ENCODE assay signal across 14 cellular contexts in the genomic region with DNA sequence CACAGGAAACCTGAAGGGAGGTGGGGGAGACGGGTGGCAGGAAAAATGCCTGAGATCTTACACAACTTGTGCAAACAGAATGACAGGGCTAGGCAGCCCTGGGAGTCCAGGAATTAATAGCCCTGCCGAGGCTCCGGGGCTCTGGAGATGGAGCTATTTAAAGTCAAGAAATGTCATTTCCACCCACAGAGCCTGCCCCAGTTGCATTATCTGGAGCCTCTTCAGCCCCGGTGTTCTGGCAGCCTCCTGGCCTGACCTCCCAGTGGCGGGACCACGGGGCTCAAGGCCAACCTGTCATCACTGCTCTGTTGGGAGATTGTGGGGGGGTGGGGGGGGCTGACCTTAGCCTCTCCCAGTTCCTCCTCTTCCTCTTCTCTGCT. TPM values are rescaled to one million over a fixed set of nuclear protein-coding genes. Genes with fewer than 3 reads are reported as not detected.
DNase-seq lines count a peak whose midpoint lies in the region; ATAC-seq and TF ChIP-seq lines count a peak whose summit lies in the region.
"Had no signal": no experiment of that assay in that cellular context is flagged by ENCODE, and none has a peak within 500 bp of the region (broad histone marks: within the 10 kb centered on the region; RNA-seq: fewer than 3 reads in every experiment).

No MANE protein-coding gene starts in this region.

- H3K9me3 Mint-ChIP-seq in naive thymus-derived CD4-positive, alpha-beta T cell, result no peaks in the 10 kb centered on the region
- H3K9me3 Mint-ChIP-seq: activated CD4-positive, alpha-beta T cell treated with anti-CD3 and anti-CD28 coated beads, Interleukin-2, amount 10 ng/mL, durations not matched to agents 24 days and 14 days had no signal

- H3K27me3 ChIP-seq in liver (ENCODE audit: control insufficient read depth in 4 of 4, insufficient read depth in 4 of 4, low read length in 3 of 4), result no peaks in the 10 kb centered on the region
- H3K27me3 ChIP-seq in naive thymus-derived CD4-positive, alpha-beta T cell (ENCODE audit: control insufficient read depth in 2 of 2, insufficient read depth in 2 of 2, low read length in 2 of 2), result no peaks in the 10 kb centered on the region

- no peak overlapping the region for H3K4me3 Mint-ChIP-seq in naive thymus-derived CD4-positive, alpha-beta T cell
- H3K4me3 Mint-ChIP-seq: activated CD4-positive, alpha-beta T cell treated with anti-CD3 and anti-CD28 coated beads, Interleukin-2, amount 10 ng/mL, durations not matched to agents 24 days and 14 days had no signal

- 13% methylated on average over 6 of the region's 6 CpGs for WGBS in liver

- CTCF ChIA-PET in naive thymus-derived CD4-positive, alpha-beta T cell (lab: Charles Lee), result no interaction called here

- no peak overlapping the region for H3K27ac Mint-ChIP-seq in naive thymus-derived CD4-positive, alpha-beta T cell
- H3K27ac Mint-ChIP-seq: activated CD4-positive, alpha-beta T cell treated with anti-CD3 and anti-CD28 coated beads, Interleukin-2, amount 10 ng/mL, durations not matched to agents 24 days and 14 days had no signal

- POLR2A ChIA-PET in naive thymus-derived CD4-positive, alpha-beta T cell (lab: Charles Lee), result no interaction called here

- no peaks in the 10 kb centered on the region for H3K36me3 Mint-ChIP-seq in naive thymus-derived CD4-positive, alpha-beta T cell

- peaks cover 16 to 43% (median 23%) of the 10 kb centered on the region in 5 donors for H3K27me3 Mint-ChIP-seq in naive thymus-derived CD4-positive, alpha-beta T cell

- no peaks in the 10 kb centered on the region for H3K9me3 ChIP-seq in liver (ENCODE audit: control insufficient read depth in 4 of 4, low read length in 3 of 4)
- no peaks in the 10 kb centered on the region for H3K9me3 ChIP-seq in naive thymus-derived CD4-positive, alpha-beta T cell (ENCODE audit: control insufficient read depth in 2 of 3, low read length in 3 of 3)

- H3K27ac ChIP-seq in liver (ENCODE audit: low read depth in 1 of 2, low read length in 2 of 2) (peak overlapping the region in 1 of 2 donors; percentile 26), caudate nucleus (ENCODE audit: low read depth, low read length) (no peak overlapping the region)
- H3K27ac ChIP-seq in naive thymus-derived CD4-positive, alpha-beta T cell (ENCODE audit: low read depth, low read length), result no peak overlapping the region

- peaks cover 0 to 1% (median 0%) of the 10 kb centered on the region in 7 donors for H3K4me1 Mint-ChIP-seq in naive thymus-derived CD4-positive, alpha-beta T cell

- peaks cover 0 to 4% (median 0%) of the 10 kb centered on the region in 4 donors for H3K4me1 ChIP-seq in liver (ENCODE audit: control insufficient read depth in 4 of 4, insufficient read depth in 4 of 4, low read length in 3 of 4)
- no peaks in the 10 kb centered on the region for H3K4me1 ChIP-seq in naive thymus-derived CD4-positive, alpha-beta T cell (ENCODE audit: control insufficient read depth in 2 of 2, insufficient read depth in 2 of 2, low read length in 2 of 2)

- no peak for TF ChIP-seq CTCF in epithelial cell of esophagus (IDR thresholded peaks at IDR 0.05; ENCODE audit: insufficient read depth, low read depth, low read length, missing control alignments)
- TF ChIP-seq CTCF in liver (IDR thresholded peaks at IDR 0.05; ENCODE audit: low read depth, low read length, missing input control), result no peak

- DNase-seq in AG08395 (ENCODE audit: low spot score), result peak; percentile 48
- DNase-seq in NCI-H69 (lab: John Stamatoyannopoulos, UW), result peak; percentile 66
- DNase-seq in epithelial cell of esophagus (ENCODE audit: low read depth), result peak; percentile 81
- no peak for DNase-seq in NCI-H345 treated with DMSO at 0.1 percent for 48 hours (lab: John Stamatoyannopoulos, UW; ENCODE audit: unreplicated experiment)
- DNase-seq in naive thymus-derived CD4-positive, alpha-beta T cell, result no peak
- no peak for DNase-seq in SHP77 (lab: John Stamatoyannopoulos, UW)
- no peak for DNase-seq in caudate nucleus (lab: John Stamatoyannopoulos, UW)
- DNase-seq: activated CD4-positive, alpha-beta T cell treated with anti-CD3 and anti-CD28 coated beads, Interleukin-2, amount 10 ng/mL, durations not matched to agents 24 days and 14 days; activated gamma-delta T cell treated with Interleukin-2 at 50 U/mL for 16 hours; GF-D8; KG1; stimulated activated naive CD4-positive, alpha-beta T cell had no signal

- no peak overlapping the region for H3K4me3 ChIP-seq in epithelial cell of esophagus (ENCODE audit: low read length)
- peak overlapping the region in 1 of 3 donors; percentile 23 for H3K4me3 ChIP-seq in liver (ENCODE audit: low read depth in 1 of 3, low read length in 3 of 3)
- H3K4me3 ChIP-seq in naive thymus-derived CD4-positive, alpha-beta T cell (ENCODE audit: low read length), result no peak overlapping the region

- TF ChIP-seq RAD21 in liver (IDR thresholded peaks at IDR 0.05), result peak; percentile 11 to 42

- intact Hi-C loops in naive thymus-derived CD4-positive, alpha-beta T cell (cut with micrococcal nuclease), result no loop called here

- H3K9ac ChIP-seq in liver (ENCODE audit: low read depth in 1 of 2, low read length in 2 of 2), result no peak overlapping the region

- ATAC-seq in naive thymus-derived CD4-positive, alpha-beta T cell, result no peak

- no peaks in the 10 kb centered on the region for H3K36me3 ChIP-seq in liver (ENCODE audit: control insufficient read depth in 4 of 4, insufficient read depth in 3 of 4, low read depth in 1 of 4, low read length in 3 of 4)
- H3K36me3 ChIP-seq in naive thymus-derived CD4-positive, alpha-beta T cell (ENCODE audit: control insufficient read depth in 2 of 3, insufficient read depth in 3 of 3, low read length in 3 of 3), result no peaks in the 10 kb centered on the region

TF ChIP-seq in liver, 16 proteins besides CTCF, POLR2A, EP300 and RAD21:
- TF ChIP-seq, protein P1, sequence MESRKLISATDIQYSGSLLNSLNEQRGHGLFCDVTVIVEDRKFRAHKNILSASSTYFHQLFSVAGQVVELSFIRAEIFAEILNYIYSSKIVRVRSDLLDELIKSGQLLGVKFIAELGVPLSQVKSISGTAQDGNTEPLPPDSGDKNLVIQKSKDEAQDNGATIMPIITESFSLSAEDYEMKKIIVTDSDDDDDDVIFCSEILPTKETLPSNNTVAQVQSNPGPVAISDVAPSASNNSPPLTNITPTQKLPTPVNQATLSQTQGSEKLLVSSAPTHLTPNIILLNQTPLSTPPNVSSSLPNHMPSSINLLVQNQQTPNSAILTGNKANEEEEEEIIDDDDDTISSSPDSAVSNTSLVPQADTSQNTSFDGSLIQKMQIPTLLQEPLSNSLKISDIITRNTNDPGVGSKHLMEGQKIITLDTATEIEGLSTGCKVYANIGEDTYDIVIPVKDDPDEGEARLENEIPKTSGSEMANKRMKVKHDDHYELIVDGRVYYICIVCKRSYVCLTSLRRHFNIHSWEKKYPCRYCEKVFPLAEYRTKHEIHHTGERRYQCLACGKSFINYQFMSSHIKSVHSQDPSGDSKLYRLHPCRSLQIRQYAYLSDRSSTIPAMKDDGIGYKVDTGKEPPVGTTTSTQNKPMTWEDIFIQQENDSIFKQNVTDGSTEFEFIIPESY (IDR thresholded peaks at IDR 0.05), result no peak
- TF ChIP-seq HNF4G (IDR thresholded peaks at IDR 0.05), result no peak
- no peak for TF ChIP-seq FOXA2 (IDR thresholded peaks at IDR 0.05)
- no peak for TF ChIP-seq GABPA (IDR thresholded peaks at IDR 0.05 in 1 of 2, conservative IDR thresholded peaks at IDR 0.05 in 1 of 2)
- TF ChIP-seq YY1 (IDR thresholded peaks at IDR 0.05), result peak; percentile 85
- TF ChIP-seq HNF4A (conservative IDR thresholded peaks at IDR 0.05), result peak in 1 of 2 donors; percentile 46
- TF ChIP-seq, protein P2, sequence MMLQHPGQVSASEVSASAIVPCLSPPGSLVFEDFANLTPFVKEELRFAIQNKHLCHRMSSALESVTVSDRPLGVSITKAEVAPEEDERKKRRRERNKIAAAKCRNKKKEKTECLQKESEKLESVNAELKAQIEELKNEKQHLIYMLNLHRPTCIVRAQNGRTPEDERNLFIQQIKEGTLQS (IDR thresholded peaks at IDR 0.05), result no peak
- TF ChIP-seq SP1 (IDR thresholded peaks at IDR 0.05), result peak; percentile 69
- peak; percentile 14 to 33 for TF ChIP-seq RXRA (IDR thresholded peaks at IDR 0.05)

RNA-seq across cellular contexts. Expression of a gene that starts 28.5 kb away (rescaled TPM):
- total RNA-seq in liver, result under 1 TPM; 0.08 to 0.09 TPM
- polyA plus RNA-seq in liver, result under 1 TPM; 0.03 to 0.06 TPM
- not detected for total RNA-seq in naive thymus-derived CD4-positive, alpha-beta T cell
- polyA plus RNA-seq in naive thymus-derived CD4-positive, alpha-beta T cell, result under 1 TPM; 0.05 to 0.12 TPM

RNA-seq across cellular contexts. Expression of a gene that starts 44.2 kb away (rescaled TPM):
- under 1 TPM in 1 of 2 donors, not detected in 1; 0.19 TPM for total RNA-seq in liver
- polyA plus RNA-seq in liver, result under 1 TPM in 1 of 2 donors, not detected in 1; 0.05 TPM
- total RNA-seq in naive thymus-derived CD4-positive, alpha-beta T cell, result not detected
- polyA plus RNA-seq in naive thymus-derived CD4-positive, alpha-beta T cell, result not detected
- total RNA-seq: activated CD4-positive, alpha-beta T cell treated with anti-CD3 and anti-CD28 coated beads, Interleukin-2, amount 10 ng/mL, durations not matched to agents 24 days and 14 days had no signal
- polyA plus RNA-seq: neural cell had no signal

Comparison
In these comparisons a context has a peak if more than half of its experiments do, and no peak if none do; other contexts are left out.
1. DNase-seq: peak in AG08395 (single experiment), NCI-H69 (single experiment) and epithelial cell of esophagus (single experiment); none in NCI-H345 treated with DMSO at 0.1 percent for 48 hours (single experiment), naive thymus-derived CD4-positive, alpha-beta T cell (0 of 9), SHP77 (0 of 2) and caudate nucleus (0 of 61).